In the genomic region with DNA sequence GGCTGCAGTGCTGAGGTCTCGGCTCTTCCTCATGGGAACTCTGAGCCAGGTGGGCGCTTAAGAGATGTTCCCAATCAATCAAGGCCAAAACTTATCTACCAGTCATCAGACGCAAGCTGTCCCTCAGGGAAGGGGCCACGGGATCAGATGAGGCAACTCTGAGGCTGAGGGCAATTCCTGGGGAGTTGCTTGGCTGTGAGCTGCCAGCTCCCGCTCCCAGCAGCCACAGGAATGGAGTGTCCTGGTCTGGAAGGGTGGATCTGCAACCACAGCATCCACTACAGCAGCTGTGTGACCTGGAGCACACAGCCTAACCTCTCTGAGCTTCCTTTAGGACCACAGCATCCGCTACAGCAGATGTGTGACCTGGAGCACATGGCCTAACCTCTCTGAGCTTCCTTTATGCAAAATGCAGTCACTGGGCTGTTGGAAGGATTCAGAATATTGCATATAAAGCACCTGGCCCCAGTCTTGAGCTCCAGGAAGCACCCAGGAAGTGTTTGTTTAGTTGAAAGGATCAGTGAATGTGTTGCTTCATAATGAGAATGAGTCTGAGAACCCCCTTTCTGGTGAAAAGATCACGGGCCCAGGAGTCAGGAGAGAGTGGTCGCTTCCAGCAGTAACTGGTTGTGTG, we compare ENCODE assay signal across 1 cellular context.
TF ChIP-seq lines count a peak whose summit lies in the region.

No MANE protein-coding gene starts in this region.

TF ChIP-seq in H1, 55 proteins besides CTCF, POLR2A, EP300 and RAD21:
- TF ChIP-seq NRF1 (IDR thresholded peaks at IDR 0.05; ENCODE audit: low read depth, low read length) (no peak), TBP (IDR thresholded peaks at IDR 0.05; ENCODE audit: low read depth, low read length) (no peak), CBX8 (IDR thresholded peaks at IDR 0.05; ENCODE audit: borderline replicate concordance, low read depth, low read length) (no peak), KDM4A (IDR thresholded peaks at IDR 0.05; ENCODE audit: low read depth, low read length, severe bottlenecking) (no peak), JUN (IDR thresholded peaks at IDR 0.05; ENCODE audit: low read depth, low read length) (no peak)
